ENCODE assay signal across 18 cellular contexts in genomic region chr19:29535432-29535831, GRCh38. TPM values are rescaled to one million over a fixed set of nuclear protein-coding genes. Genes with fewer than 3 reads are reported as not detected.
DNase-seq lines count a peak whose midpoint lies in the region; ATAC-seq, FAIRE-seq and TF ChIP-seq lines count a peak whose summit lies in the region.
"Had no signal": no experiment of that assay in that cellular context is flagged by ENCODE, and none has a peak within 500 bp of the region (broad histone marks: within the 10 kb centered on the region; RNA-seq: fewer than 3 reads in every experiment).

No MANE protein-coding gene starts in this region.

- H4K5ac ChIP-seq in H1 (ENCODE audit: insufficient read length, low read depth, low read length), result no peak overlapping the region

- intact Hi-C loops in heart left ventricle (cut with DNase I) (no loop called here), Right ventricle myocardium inferior (cut with DNase I) (no loop called here), lower lobe of right lung (cut with DNase I) (no loop called here)

- TF ChIP-seq RAD21 in H1 (IDR thresholded peaks at IDR 0.05 in 1 of 2, conservative IDR thresholded peaks at IDR 0.05 in 1 of 2; ENCODE audit: low read depth in 2 of 2, low read length in 2 of 2), result no peak

- H2BK120ac ChIP-seq in H1 (replicated peaks; ENCODE audit: low read depth, low read length), result no peak overlapping the region
- no peak overlapping the region for H2BK120ac ChIP-seq in neuronal stem cell (ENCODE audit: low read depth, low read length)

- H2BK12ac ChIP-seq in H1 (ENCODE audit: low read depth, low read length) (0 out of 2 replicates have a peak overlapping the region, but pooled peaks have one; percentile 27), neuronal stem cell (ENCODE audit: low read length) (no peak overlapping the region)

- no peaks in the 10 kb centered on the region for H3K36me3 ChIP-seq in heart left ventricle
- no peaks in the 10 kb centered on the region for H3K36me3 ChIP-seq in H1 (ENCODE audit: control insufficient read depth in 2 of 4, insufficient read depth in 4 of 4, low read length in 3 of 4)
- no peaks in the 10 kb centered on the region for H3K36me3 ChIP-seq in neuronal stem cell (replicated peaks in 1 of 2; ENCODE audit: control insufficient read depth in 2 of 2, insufficient read depth in 2 of 2, low read length in 2 of 2)
- H3K36me3 ChIP-seq in lower lobe of right lung, result no peaks in the 10 kb centered on the region

- CTCF ChIA-PET in H1 (lab: Charles Lee; ENCODE audit: partially characterized antibody), result interaction anchor here (1.3 kb wide), 1 partner anchor 73 kb away, joined by 3 read pairs; no protein-coding TSS in a partner anchor

- H2AK5ac ChIP-seq in H1 (ENCODE audit: low read depth, low read length) (no peak overlapping the region), neuronal stem cell (ENCODE audit: low read depth, low read length) (peak overlapping the region; percentile 29)

- no peak overlapping the region for H3K14ac ChIP-seq in H1 (ENCODE audit: insufficient read length)
- H3K14ac ChIP-seq in neuronal stem cell (ENCODE audit: low read length), result no peak overlapping the region

- peaks cover 3% of the 10 kb centered on the region; the same call in 1 of the 2 replicates for H3K23me2 ChIP-seq in H1 (ENCODE audit: low read depth, low read length)

- no peaks in the 10 kb centered on the region for H3K79me2 ChIP-seq in H1 (ENCODE audit: control insufficient read depth in 1 of 2, insufficient read depth in 2 of 2, low read length in 2 of 2)

- H3K23ac ChIP-seq in H1 (ENCODE audit: insufficient read length) (no peak overlapping the region), neuronal stem cell (ENCODE audit: low read depth, low read length, poor library complexity) (no peak overlapping the region)

- DNase-seq in heart left ventricle (peak in 3 of 5 donors; percentile 12 to 28 (median 13)), Right ventricle myocardium inferior (ENCODE audit: missing footprints) (no peak), H1 (ENCODE audit: low read depth in 1 of 2, low spot score in 2 of 2) (peak in 1 of 2 experiments; percentile 40), neuronal stem cell (ENCODE audit: low spot score) (no peak), lower lobe of right lung (no peak), HPDE6-E6E7 (ENCODE audit: extremely low spot score) (no peak)
- DNase-seq: C1 segment of cervical spinal cord, DND-41, NCI-H1092, NCI-H1694, NCI-H446 treated with DMSO at 0.1 percent for 48 hours, Right ventricle myocardium superior had no signal

- no peaks in the 10 kb centered on the region for H3K9me3 ChIP-seq in heart left ventricle
- no peaks in the 10 kb centered on the region for H3K9me3 ChIP-seq in H1 (ENCODE audit: insufficient read depth in 2 of 2, low read depth in 1 of 2, low read length in 1 of 2)
- no peaks in the 10 kb centered on the region for H3K9me3 ChIP-seq in neuronal stem cell (replicated peaks in 1 of 2; ENCODE audit: control insufficient read depth in 2 of 2, insufficient read depth in 1 of 2, low read depth in 1 of 2, low read length in 2 of 2)
- no peaks in the 10 kb centered on the region for H3K9me3 ChIP-seq in lower lobe of right lung

- no peak overlapping the region for H4K8ac ChIP-seq in H1 (ENCODE audit: extremely low read depth, insufficient read depth, low read length)
- H4K8ac ChIP-seq in neuronal stem cell (ENCODE audit: low read depth, low read length), result no peak overlapping the region

- H3K4me3 ChIP-seq in heart left ventricle, result no peak overlapping the region
- no peak overlapping the region for H3K4me3 ChIP-seq in H1 (ENCODE audit: extremely low read depth in 1 of 4, insufficient read depth in 2 of 4, low read depth in 3 of 4, low read length in 4 of 4)
- H3K4me3 ChIP-seq in neuronal stem cell (ENCODE audit: low read length in 2 of 2), result peak overlapping the region in 1 of 2 donors; percentile 16
- no peak overlapping the region for H3K4me3 ChIP-seq in lower lobe of right lung
- H3K4me3 ChIP-seq: SK-N-MC had no signal

- H3K27ac ChIP-seq in heart left ventricle (no peak overlapping the region), H1 (ENCODE audit: low read depth, low read length) (no peak overlapping the region), neuronal stem cell (replicated peaks; ENCODE audit: low read length) (no peak overlapping the region), lower lobe of right lung (no peak overlapping the region)
- H3K27ac ChIP-seq: SK-N-MC had no signal

- 51 to 62% (median 53%) methylated on average over 13 to 14 of the region's 14 CpGs for WGBS in heart left ventricle, 4 donors
- 68% methylated on average over 12 of the region's 14 CpGs; no CpG with 5 or more reads in 1 of the 2 experiments for WGBS in H1 (ENCODE audit: extremely low coverage in 1 of 2, insufficient coverage in 1 of 2, insufficient read length in 1 of 2, insufficient replicate concordance in 2 of 2, low coverage in 1 of 2, low lambda C conversion rate in 2 of 2, missing lambda C conversion rate in 1 of 2), 2 experiments
- WGBS in neuronal stem cell (ENCODE audit: extremely low coverage in 2 of 2, insufficient read length in 2 of 2, insufficient replicate concordance in 1 of 2), 2 donors, result no CpG with 5 or more reads among the region's 14 CpGs

- TF ChIP-seq CTCF in heart left ventricle (IDR thresholded peaks at IDR 0.05) (no peak), H1 (IDR thresholded peaks at IDR 0.05; ENCODE audit: control extremely low read depth in 1 of 3, insufficient read depth in 1 of 3, low read depth in 1 of 3, low read length in 3 of 3) (no peak), lower lobe of right lung (IDR thresholded peaks at IDR 0.05) (no peak)

- H3K9ac ChIP-seq in H1 (replicated peaks in 1 of 4; ENCODE audit: extremely low read depth in 1 of 4, low read depth in 3 of 4, low read length in 3 of 4) (no peak overlapping the region), neuronal stem cell (ENCODE audit: low read depth, low read length, poor library complexity) (no peak overlapping the region)

- H2BK5ac ChIP-seq in H1 (ENCODE audit: low read depth, low read length) (no peak overlapping the region), neuronal stem cell (ENCODE audit: low read length) (no peak overlapping the region)

- peaks cover 6 to 57% (median 23%) of the 10 kb centered on the region in 9 donors for H3K27me3 ChIP-seq in heart left ventricle
- H3K27me3 ChIP-seq in H1 (replicated peaks in 1 of 4; ENCODE audit: control insufficient read depth in 3 of 4, extremely low read depth in 1 of 4, insufficient read depth in 3 of 4, low read length in 3 of 4), result peaks cover 5 to 17% (median 14%) of the 10 kb centered on the region in 4 experiments
- H3K27me3 ChIP-seq in neuronal stem cell (ENCODE audit: control insufficient read depth in 3 of 3, insufficient read depth in 3 of 3, low read depth in 1 of 3, low read length in 3 of 3), result peaks cover 0 to 48% (median 9%) of the 10 kb centered on the region in 3 experiments
- H3K27me3 ChIP-seq in lower lobe of right lung (ENCODE audit: low read depth), result peaks cover 42% of the 10 kb centered on the region

- no peaks in the 10 kb centered on the region for H4K20me1 ChIP-seq in H1 (replicated peaks in 1 of 2; ENCODE audit: control insufficient read depth in 1 of 2, insufficient read depth in 2 of 2, low read length in 2 of 2)

- no peak for TF ChIP-seq POLR2A in heart left ventricle (IDR thresholded peaks at IDR 0.05)
- TF ChIP-seq POLR2A in H1 (IDR thresholded peaks at IDR 0.05; ENCODE audit: control extremely low read depth in 1 of 2, low read depth in 2 of 2, low read length in 2 of 2), result no peak

- H3K4me1 ChIP-seq in heart left ventricle (peaks cover 0 to 2% (median 0%) of the 10 kb centered on the region in 12 donors), H1 (replicated peaks in 1 of 4; ENCODE audit: control insufficient read depth in 3 of 4, insufficient read depth in 4 of 4, low read length in 3 of 4) (peaks cover 0 to 4% (median 4%) of the 10 kb centered on the region in 4 experiments; a peak in 5 of 7 replicates), neuronal stem cell (ENCODE audit: control insufficient read depth in 2 of 2, insufficient read depth in 1 of 2, low read depth in 1 of 2, low read length in 2 of 2) (peaks cover 0 to 7% of the 10 kb centered on the region in 2 donors), lower lobe of right lung (no peaks in the 10 kb centered on the region)

- POLR2A ChIA-PET in H1 (lab: Charles Lee; ENCODE audit: partially characterized antibody), result interaction anchor here (1.2 kb wide), 1 partner anchor 32 kb away, joined by 3 read pairs; no protein-coding TSS in a partner anchor

- no peak overlapping the region for H2BK20ac ChIP-seq in H1 (ENCODE audit: low read length)

- H3K18ac ChIP-seq in H1 (ENCODE audit: extremely low read depth, low read length) (no peak overlapping the region), neuronal stem cell (ENCODE audit: low read length) (no peak overlapping the region)

- TF ChIP-seq EP300 in H1 (IDR thresholded peaks at IDR 0.05; ENCODE audit: borderline replicate concordance in 1 of 2, low read depth in 2 of 2, low read length in 2 of 2), result no peak

- H3K56ac ChIP-seq in H1 (replicated peaks; ENCODE audit: insufficient read length, low read depth, low read length), result no peak overlapping the region

- H2AFZ ChIP-seq in H1 (ENCODE audit: low read length), result no peak overlapping the region
- H2AFZ ChIP-seq in neuronal stem cell (ENCODE audit: low read length), result no peak overlapping the region

- no peak for ATAC-seq in heart left ventricle
- ATAC-seq in Right ventricle myocardium inferior, result no peak
- ATAC-seq in HG03342 (IDR thresholded peaks at IDR 0.05; ENCODE audit: unreplicated experiment), result no peak
- no peak for ATAC-seq in lower lobe of right lung
- ATAC-seq: Panc1 had no signal

- H3K4me2 ChIP-seq in H1 (ENCODE audit: insufficient read depth in 1 of 2, low read depth in 2 of 2, low read length in 2 of 2) (no peak overlapping the region), neuronal stem cell (ENCODE audit: insufficient read depth, low read length, poor library complexity, severe bottlenecking) (no peak overlapping the region)

- H3K79me1 ChIP-seq in H1 (ENCODE audit: low read depth, low read length) (no peaks in the 10 kb centered on the region), neuronal stem cell (ENCODE audit: low read depth, low read length) (peaks cover 2% of the 10 kb centered on the region)

- H2BK15ac ChIP-seq in H1 (ENCODE audit: low read length), result no peak overlapping the region
- H2BK15ac ChIP-seq in neuronal stem cell (ENCODE audit: low read length), result no peak overlapping the region

- FAIRE-seq in H1 (lab: Jason Lieb, UNC), result no peak
- FAIRE-seq: G401.6 had no signal

- H4K91ac ChIP-seq in H1 (replicated peaks; ENCODE audit: insufficient read length, low read length) (no peak overlapping the region), neuronal stem cell (ENCODE audit: low read depth, low read length, poor library complexity) (no peak overlapping the region)

- H3K4ac ChIP-seq in H1 (replicated peaks; ENCODE audit: insufficient read length, low read depth, low read length) (no peak overlapping the region), neuronal stem cell (ENCODE audit: low read length) (no peak overlapping the region)

RNA-seq across cellular contexts. Expression of gene VSTM2B, which starts 9.6 kb away (rescaled TPM):
- total RNA-seq in heart left ventricle (not detected), Right ventricle myocardium inferior (not detected), lower lobe of right lung (not detected)
- polyA plus RNA-seq in heart left ventricle (not detected), H1 (2011; rRNA removed) (0.82 and 1.6 TPM in 2 replicates)
- 1.2 and 1.5 TPM in 2 replicates for total RNA-seq in H1 (2021; fragmentation: NEBNext Ultra II Directional; extraction: Animal tissue kit (Norgen Biotek cat#: 25700))
- polyA plus RNA-seq in H1 (2011; cell fraction: cytosol; rRNA removed), result 1.6 TPM
- polyA plus RNA-seq in H1 (2011; cell fraction: nucleus; rRNA removed), result 0.84 TPM
- 0.23 to 0.97 TPM (median 0.69 TPM) in 4 replicates for polyA plus RNA-seq in H1 (2012, experiment 1 of 2)
- 0.34 TPM for polyA plus RNA-seq in H1 (2012, experiment 2 of 2)
- 0.67 TPM for polyA plus RNA-seq in H1 (2013, experiment 1 of 2)
- polyA plus RNA-seq in H1 (2013, experiment 2 of 2), result 0.55 TPM
- polyA minus RNA-seq in H1 (2011; rRNA and poly(A)+ RNA removed), result not detected in 2 replicates
- 1.0 TPM for polyA minus RNA-seq in H1 (2011; cell fraction: cytosol; rRNA and poly(A)+ RNA removed)
- 0.80 TPM for polyA minus RNA-seq in H1 (2011; cell fraction: nucleus; rRNA and poly(A)+ RNA removed)
- polyA plus RNA-seq in neuronal stem cell (2013, experiment 1 of 2), result 2.1 TPM
- 2.2 TPM for polyA plus RNA-seq in neuronal stem cell (2013, experiment 2 of 2)
- total RNA-seq: A673, MCF 10A, Right ventricle myocardium superior had no signal

Comparison
In these comparisons a context has a peak if more than half of its experiments do, and no peak if none do; other contexts are left out.
1. DNase-seq: peak in heart left ventricle (3 of 5); none in Right ventricle myocardium inferior (single experiment), neuronal stem cell (single experiment), lower lobe of right lung (single experiment) and HPDE6-E6E7 (single experiment).